In genomic region chr15:66843581-66843980, GRCh38 we compare ENCODE assay signal across 12 cellular contexts.
DNase-seq lines count a peak whose midpoint lies in the region; ATAC-seq and TF ChIP-seq lines count a peak whose summit lies in the region.
"Had no signal": no experiment of that assay in that cellular context is flagged by ENCODE, and none has a peak within 500 bp of the region (broad histone marks: within the 10 kb centered on the region; RNA-seq: fewer than 3 reads in every experiment).

No MANE protein-coding gene starts in this region.

- peaks cover 22% of the 10 kb centered on the region for H3K27me3 ChIP-seq in CD8-positive, alpha-beta T cell (ENCODE audit: insufficient read depth, low read length)
- H3K27me3 ChIP-seq in right cardiac atrium (ENCODE audit: control insufficient read depth, insufficient read depth) (no peaks in the 10 kb centered on the region), skeletal muscle satellite cell (ENCODE audit: control insufficient read depth, insufficient read depth, low read length) (no peaks in the 10 kb centered on the region), gastrocnemius medialis (no peaks in the 10 kb centered on the region)

- H4K20me1 ChIP-seq in OCI-LY7 (ENCODE audit: insufficient read depth, low read length), result no peaks in the 10 kb centered on the region

- H3K9me3 Mint-ChIP-seq in CD8-positive, alpha-beta T cell, result no peaks in the 10 kb centered on the region
- H3K9me3 Mint-ChIP-seq: stimulated activated effector memory CD8-positive, alpha-beta T cell treated with anti-CD3 and anti-CD28 coated beads, Interleukin-12 subunit alpha, Interleukin-12 subunit beta, amount 100 ng/mL, for 72 hours had no signal

- TF ChIP-seq POLR2A in gastrocnemius medialis (IDR thresholded peaks at IDR 0.05), result no peak

- H3K4me3 ChIP-seq in CD8-positive, alpha-beta T cell (ENCODE audit: low read depth, low read length), result no peak overlapping the region
- H3K4me3 ChIP-seq in right cardiac atrium (ENCODE audit: low read length) (no peak overlapping the region), skeletal muscle satellite cell (ENCODE audit: low read length) (peak overlapping the region; percentile 61), gastrocnemius medialis (no peak overlapping the region), OCI-LY7 (ENCODE audit: low read depth, low read length, poor library complexity, severe bottlenecking) (no peak overlapping the region)

- H3K4me1 Mint-ChIP-seq in CD8-positive, alpha-beta T cell (ENCODE audit: low read depth), result peaks cover 8% of the 10 kb centered on the region

- peak overlapping the region; percentile 87 for H3K9ac ChIP-seq in skeletal muscle satellite cell (ENCODE audit: low read depth, low read length)
- H3K9ac ChIP-seq: parathyroid adenoma had no signal

- H3K4me3 Mint-ChIP-seq in CD8-positive, alpha-beta T cell, result peak overlapping the region; percentile 10

- peaks cover 39% of the 10 kb centered on the region for H3K27me3 Mint-ChIP-seq in CD8-positive, alpha-beta T cell (ENCODE audit: low read depth)

- H3K9me3 ChIP-seq in CD8-positive, alpha-beta T cell (ENCODE audit: low read length), result no peaks in the 10 kb centered on the region
- H3K9me3 ChIP-seq in right cardiac atrium (ENCODE audit: control insufficient read depth, low read length), result no peaks in the 10 kb centered on the region
- H3K9me3 ChIP-seq in skeletal muscle satellite cell (replicated peaks; ENCODE audit: low read length), result no peaks in the 10 kb centered on the region
- no peaks in the 10 kb centered on the region for H3K9me3 ChIP-seq in gastrocnemius medialis
- H3K9me3 ChIP-seq in OCI-LY7 (ENCODE audit: low read length), result no peaks in the 10 kb centered on the region

- DNase-seq in CD8-positive, alpha-beta T cell, result no peak
- no peak for DNase-seq in RWPE1 (ENCODE audit: low spot score)
- no peak for DNase-seq in right cardiac atrium
- DNase-seq in activated effector memory CD4-positive, alpha-beta T cell treated with Interleukin-2 at 50 U/mL for 16 hours, result no peak
- no peak for DNase-seq in gastrocnemius medialis
- DNase-seq in OCI-LY7 (ENCODE audit: low spot score), result no peak
- DNase-seq: effector CD4-positive, alpha-beta T cell; NK-92 treated with Interleukin-12 subunit alpha and Interleukin-12 subunit beta, amount 100 ng/mL, for 24 hours had no signal

- no peak overlapping the region for H3K27ac ChIP-seq in CD8-positive, alpha-beta T cell (ENCODE audit: low read depth, low read length)
- H3K27ac ChIP-seq in RWPE1 (peak overlapping the region; percentile 89), right cardiac atrium (ENCODE audit: low read length) (peak overlapping the region; percentile 94), gastrocnemius medialis (peak overlapping the region in 2 of 4 donors; percentile 76 to 78), OCI-LY7 (ENCODE audit: low read depth, low read length, poor library complexity, severe bottlenecking) (no peak overlapping the region)

- intact Hi-C loops in CD8-positive, alpha-beta T cell (cut with DNase I, micrococcal nuclease), result no loop called here
- intact Hi-C loops in right cardiac atrium (cut with DNase I), result loop anchor here in 1 of 4 donors (10.0 kb wide), 1 partner anchor 69 kb away; no protein-coding TSS in a partner anchor
- intact Hi-C loops in gastrocnemius medialis (cut with DNase I; ENCODE audit: low total_unique reads), result no loop called here
- intact Hi-C loops in OCI-LY7 (cut with micrococcal nuclease; ENCODE audit: unreplicated experiment), result no loop called here

- H3K79me2 ChIP-seq in OCI-LY7 (ENCODE audit: insufficient read depth, low read depth, low read length), result no peaks in the 10 kb centered on the region
- H3K79me2 ChIP-seq: parathyroid adenoma had no signal

- H3K9me2 ChIP-seq in OCI-LY7 (ENCODE audit: insufficient read depth, low read length), result no peaks in the 10 kb centered on the region

- no peak for TF ChIP-seq CTCF in CD8-positive, alpha-beta T cell (IDR thresholded peaks at IDR 0.05)
- TF ChIP-seq CTCF in RWPE1 (conservative IDR thresholded peaks at IDR 0.05; ENCODE audit: low read depth), result no peak
- TF ChIP-seq CTCF in gastrocnemius medialis (IDR thresholded peaks at IDR 0.05 in 4 of 5, conservative IDR thresholded peaks at IDR 0.05 in 1 of 5), result no peak
- no peak for TF ChIP-seq CTCF in OCI-LY7 (conservative IDR thresholded peaks at IDR 0.05; ENCODE audit: low read length)

- ATAC-seq in CD8-positive, alpha-beta T cell, result no peak
- ATAC-seq in right cardiac atrium (no peak), gastrocnemius medialis (no peak), HG02938 (IDR thresholded peaks at IDR 0.05; ENCODE audit: unreplicated experiment) (no peak)

- no peaks in the 10 kb centered on the region for H3K36me3 ChIP-seq in CD8-positive, alpha-beta T cell (ENCODE audit: insufficient read depth, low read length)
- peaks cover 7% of the 10 kb centered on the region for H3K36me3 ChIP-seq in skeletal muscle satellite cell (ENCODE audit: insufficient read depth, low read length)
- H3K36me3 ChIP-seq in gastrocnemius medialis, result no peaks in the 10 kb centered on the region
- H3K36me3 ChIP-seq in OCI-LY7 (ENCODE audit: insufficient read depth, low read length), result no peaks in the 10 kb centered on the region

- no TSS peak for BruUV-seq in OCI-LY7 (replicated peaks; lab: Mats Ljungman, UMichigan)

- POLR2A ChIA-PET in CD8-positive, alpha-beta T cell (lab: Charles Lee), result no interaction called here
- POLR2A ChIA-PET in RWPE1 (lab: Yijun Ruan, JAX; ENCODE audit: low non-redundant PET), result no interaction called here
- POLR2A ChIA-PET in OCI-LY7 (lab: Charles Lee), result no interaction called here

- no peaks in the 10 kb centered on the region for H3K36me3 Mint-ChIP-seq in CD8-positive, alpha-beta T cell
- H3K36me3 Mint-ChIP-seq: stimulated activated effector memory CD8-positive, alpha-beta T cell treated with anti-CD3 and anti-CD28 coated beads, Interleukin-12 subunit alpha, Interleukin-12 subunit beta, amount 100 ng/mL, for 72 hours had no signal

- no peak overlapping the region for H3K27ac Mint-ChIP-seq in CD8-positive, alpha-beta T cell
- H3K27ac Mint-ChIP-seq: stimulated activated effector memory CD8-positive, alpha-beta T cell treated with anti-CD3 and anti-CD28 coated beads, Interleukin-12 subunit alpha, Interleukin-12 subunit beta, amount 100 ng/mL, for 72 hours had no signal

- H3K4me2 ChIP-seq in skeletal muscle satellite cell (ENCODE audit: low read length) (peak overlapping the region; percentile 80), OCI-LY7 (ENCODE audit: low read length) (no peak overlapping the region)

- in situ Hi-C loops in gastrocnemius medialis (cut with MboI; ENCODE audit: low sequenced_read_pairs in 4 of 4), result no loop called here

- H2AFZ ChIP-seq in OCI-LY7 (ENCODE audit: low read length), result no peak overlapping the region

- CTCF ChIA-PET in CD8-positive, alpha-beta T cell (lab: Charles Lee), result interaction anchor here (1.2 kb wide), 1 partner anchor 9 kb away, joined by 5 read pairs; no protein-coding TSS in a partner anchor
- CTCF ChIA-PET in RWPE1 (lab: Yijun Ruan, JAX), result no interaction called here
- CTCF ChIA-PET in OCI-LY7 (lab: Charles Lee; ENCODE audit: unreplicated experiment), result no interaction called here

- peaks cover 8% of the 10 kb centered on the region for H3K4me1 ChIP-seq in CD8-positive, alpha-beta T cell (ENCODE audit: insufficient read depth, low read length)
- H3K4me1 ChIP-seq in right cardiac atrium (ENCODE audit: control insufficient read depth, insufficient read depth, low read length) (peaks cover 9% of the 10 kb centered on the region), skeletal muscle satellite cell (ENCODE audit: control insufficient read depth, insufficient read depth, low read length) (peaks cover 46% of the 10 kb centered on the region), gastrocnemius medialis (no peaks in the 10 kb centered on the region), OCI-LY7 (ENCODE audit: insufficient read depth, low read length, poor library complexity, severe bottlenecking) (peaks cover 1% of the 10 kb centered on the region)

- 91% methylated on average over 2 of the region's 2 CpGs for WGBS in right cardiac atrium

Comparison
In these comparisons a context has a peak if more than half of its experiments do, and no peak if none do; other contexts are left out.
1. H3K27ac ChIP-seq: peak in RWPE1 (single experiment) and right cardiac atrium (single experiment); none in CD8-positive, alpha-beta T cell (single experiment) and OCI-LY7 (single experiment).